19 cellular contexts compared by ENCODE assay signal in genomic region chr20:33015114-33015491, GRCh38. TPM values are rescaled to one million over a fixed set of nuclear protein-coding genes. Genes with fewer than 3 reads are reported as not detected.
DNase-seq lines count a peak whose midpoint lies in the region; ATAC-seq, FAIRE-seq and TF ChIP-seq lines count a peak whose summit lies in the region.
"Had no signal": no experiment of that assay in that cellular context is flagged by ENCODE, and none has a peak within 500 bp of the region (broad histone marks: within the 10 kb centered on the region; RNA-seq: fewer than 3 reads in every experiment).

No MANE protein-coding gene starts in this region.

- H4K20me1 ChIP-seq in HepG2 (ENCODE audit: insufficient read depth, low read length) (peaks cover 12% of the 10 kb centered on the region; the same call in 1 of the 2 replicates), H1 (replicated peaks in 1 of 2; ENCODE audit: control insufficient read depth in 1 of 2, insufficient read depth in 2 of 2, low read length in 2 of 2) (peaks cover 0 to 2% of the 10 kb centered on the region in 2 experiments)

- H4K91ac ChIP-seq in H1 (replicated peaks; ENCODE audit: insufficient read length, low read length) = no peak overlapping the region

- BruUV-seq in HepG2 (replicated peaks; lab: Mats Ljungman, UMichigan) = no TSS peak

- H3K56ac ChIP-seq in H1 (replicated peaks; ENCODE audit: insufficient read length, low read depth, low read length) = no peak overlapping the region

- TF ChIP-seq EP300 in HepG2 (IDR thresholded peaks at IDR 0.05; ENCODE audit: low read depth in 2 of 2, low read length in 2 of 2) (no peak), HepG2 (CRISPR knock-in tag; IDR thresholded peaks at IDR 0.05; ENCODE audit: borderline replicate concordance) (no peak), H1 (IDR thresholded peaks at IDR 0.05; ENCODE audit: borderline replicate concordance in 1 of 2, low read depth in 2 of 2, low read length in 2 of 2) (no peak)

- H3K27me3 ChIP-seq in HepG2 (ENCODE audit: control insufficient read depth in 1 of 2, insufficient read depth in 2 of 2, low read length in 2 of 2) (no peaks in the 10 kb centered on the region), right lobe of liver (no peaks in the 10 kb centered on the region), H1 (replicated peaks in 1 of 4; ENCODE audit: control insufficient read depth in 3 of 4, extremely low read depth in 1 of 4, insufficient read depth in 3 of 4, low read length in 3 of 4) (no peaks in the 10 kb centered on the region)

- TF ChIP-seq POLR2A in HepG2 (IDR thresholded peaks at IDR 0.05; ENCODE audit: insufficient read depth in 1 of 2, low read depth in 2 of 2, low read length in 2 of 2) (no peak), right lobe of liver (IDR thresholded peaks at IDR 0.05) (no peak), H1 (IDR thresholded peaks at IDR 0.05; ENCODE audit: control extremely low read depth in 1 of 2, low read depth in 2 of 2, low read length in 2 of 2) (no peak)

- ATAC-seq in HepG2 = no peak
- no peak for ATAC-seq in right lobe of liver

- POLR2A ChIA-PET in HepG2 (lab: Yijun Ruan, JAX) (interaction anchor here (2.8 kb wide), 1 partner anchor 9 kb away, joined by 9 read pairs; no protein-coding TSS in a partner anchor), H1 (lab: Charles Lee; ENCODE audit: partially characterized antibody) (no interaction called here)

- no peak for TF ChIP-seq RAD21 in HepG2 (CRISPR knock-in tag; IDR thresholded peaks at IDR 0.05)
- no peak for TF ChIP-seq RAD21 in H1 (IDR thresholded peaks at IDR 0.05 in 1 of 2, conservative IDR thresholded peaks at IDR 0.05 in 1 of 2; ENCODE audit: low read depth in 2 of 2, low read length in 2 of 2)

- peaks cover 64 to 95% of the 10 kb centered on the region in 2 experiments for H3K36me3 ChIP-seq in HepG2 (replicated peaks in 1 of 2; ENCODE audit: control insufficient read depth in 1 of 2, insufficient read depth in 2 of 2, low read length in 2 of 2)
- H3K36me3 ChIP-seq in right lobe of liver = no peaks in the 10 kb centered on the region
- H3K36me3 ChIP-seq in H1 (ENCODE audit: control insufficient read depth in 2 of 4, insufficient read depth in 4 of 4, low read length in 3 of 4) = no peaks in the 10 kb centered on the region

- H3K4me3 Mint-ChIP-seq in neural crest cell = no peak overlapping the region

- 0 out of 2 replicates have a peak overlapping the region, but pooled peaks have one; percentile 50 for H2BK12ac ChIP-seq in H1 (ENCODE audit: low read depth, low read length)

- H2BK15ac ChIP-seq in H1 (ENCODE audit: low read length) = no peak overlapping the region

- H3K4me1 ChIP-seq in HepG2 (ENCODE audit: insufficient read depth, low read length) (peaks cover 32% of the 10 kb centered on the region), right lobe of liver (no peaks in the 10 kb centered on the region), H1 (replicated peaks in 1 of 4; ENCODE audit: control insufficient read depth in 3 of 4, insufficient read depth in 4 of 4, low read length in 3 of 4) (peaks cover 0 to 11% (median 0%) of the 10 kb centered on the region in 4 experiments; a peak in 1 of 7 replicates)
- H3K4me1 ChIP-seq: Caco-2 had no signal

- H3K4ac ChIP-seq in H1 (replicated peaks; ENCODE audit: insufficient read length, low read depth, low read length) = no peak overlapping the region

- H2AK5ac ChIP-seq in H1 (ENCODE audit: low read depth, low read length) = no peak overlapping the region

- no peaks in the 10 kb centered on the region for H3K36me3 Mint-ChIP-seq in neural crest cell (ENCODE audit: low read depth)
- H3K36me3 Mint-ChIP-seq: CD8-positive, alpha-beta memory T cell had no signal

- CTCF ChIA-PET in HepG2 (lab: Yijun Ruan, JAX; ENCODE audit: low intra/inter-chr PET ratio, low total read pairs) (no interaction called here), H1 (lab: Charles Lee; ENCODE audit: partially characterized antibody) (interaction anchor here (1.3 to 11.8 kb wide), 6 partner anchors 7 to 113 kb away, joined by 3 to 86 read pairs (median 5); partner anchors contain the start of genes BPIFB2 and SUN5)

- no peak overlapping the region for H2BK20ac ChIP-seq in H1 (ENCODE audit: low read length)

- H3K27ac ChIP-seq in HepG2 (ENCODE audit: extremely low read length, insufficient read depth, low read length) (no peak overlapping the region), right lobe of liver (no peak overlapping the region), H1 (ENCODE audit: low read depth, low read length) (no peak overlapping the region)
- H3K27ac ChIP-seq: 22Rv1 had no signal

- H3K4me3 ChIP-seq in HepG2 (replicated peaks in 1 of 3; ENCODE audit: insufficient read depth in 1 of 3, low read depth in 2 of 3, low read length in 3 of 3) (no peak overlapping the region), right lobe of liver (no peak overlapping the region), H1 (ENCODE audit: extremely low read depth in 1 of 4, insufficient read depth in 2 of 4, low read depth in 3 of 4, low read length in 4 of 4) (no peak overlapping the region)

- FAIRE-seq in HepG2 (lab: Jason Lieb, UNC) = no peak
- FAIRE-seq in H1 (lab: Jason Lieb, UNC) = no peak
- FAIRE-seq: GM12892, GM19239 had no signal

- H3K23ac ChIP-seq in H1 (ENCODE audit: insufficient read length) = no peak overlapping the region

- H3K9me3 ChIP-seq in HepG2 (ENCODE audit: low read length) (no peaks in the 10 kb centered on the region), right lobe of liver (no peaks in the 10 kb centered on the region), H1 (ENCODE audit: insufficient read depth in 2 of 2, low read depth in 1 of 2, low read length in 1 of 2) (no peaks in the 10 kb centered on the region)
- H3K9me3 ChIP-seq: Caco-2 had no signal

- no peak overlapping the region for H4K8ac ChIP-seq in H1 (ENCODE audit: extremely low read depth, insufficient read depth, low read length)

- WGBS in HepG2 (ENCODE audit: low lambda C conversion rate) = 97% methylated on average over 10 of the region's 10 CpGs
- WGBS in right lobe of liver (ENCODE audit: insufficient coverage, low coverage, low lambda C conversion rate, missing lambda C conversion rate) = 67% methylated on average over 4 of the region's 10 CpGs
- 90% methylated on average over 10 of the region's 10 CpGs; no CpG with 5 or more reads in 1 of the 2 experiments for whole genome bisulfite sequencing in H1 (ENCODE audit: extremely low coverage in 1 of 2, insufficient coverage in 1 of 2, insufficient read length in 1 of 2, insufficient replicate concordance in 2 of 2, low coverage in 1 of 2, low lambda C conversion rate in 2 of 2, missing lambda C conversion rate in 1 of 2), 2 experiments

- in situ Hi-C loops in HepG2 (cut with HindIII; ENCODE audit: extremely low pct_ligation_motif_present, low pct_unique_long_range_greater_than_20kb) = no loop called here

- no peak overlapping the region for H2BK120ac ChIP-seq in H1 (replicated peaks; ENCODE audit: low read depth, low read length)

- DNase-seq in HepG2 (ENCODE audit: low spot score) (no peak), right lobe of liver (no peak), H1 (ENCODE audit: low read depth in 1 of 2, low spot score in 2 of 2) (no peak), neural crest cell (ENCODE audit: low read depth, low spot score) (no peak), cerebellar nuclear complex (lab: John Stamatoyannopoulos, UW) (no peak), NOMO-1 (lab: John Stamatoyannopoulos, UW; ENCODE audit: unreplicated experiment in 2 of 2) (no peak), RKO (ENCODE audit: low spot score) (no peak), NCI-H2029 (lab: John Stamatoyannopoulos, UW) (no peak)
- DNase-seq: Caco-2; CD8-positive, alpha-beta memory T cell; DND-41; GDM1 had no signal

- H3K79me2 ChIP-seq in HepG2 (ENCODE audit: insufficient read depth, low read length) (peaks cover 10% of the 10 kb centered on the region), H1 (ENCODE audit: control insufficient read depth in 1 of 2, insufficient read depth in 2 of 2, low read length in 2 of 2) (no peaks in the 10 kb centered on the region)

- no peak overlapping the region for H3K9ac ChIP-seq in HepG2 (ENCODE audit: insufficient read depth, low read depth, low read length)
- H3K9ac ChIP-seq in H1 (replicated peaks in 1 of 4; ENCODE audit: extremely low read depth in 1 of 4, low read depth in 3 of 4, low read length in 3 of 4) = no peak overlapping the region

- H3K79me1 ChIP-seq in H1 (ENCODE audit: low read depth, low read length) = no peaks in the 10 kb centered on the region

- H3K4me2 ChIP-seq in HepG2 (ENCODE audit: low read depth, low read length) (no peak overlapping the region), H1 (ENCODE audit: insufficient read depth in 1 of 2, low read depth in 2 of 2, low read length in 2 of 2) (no peak overlapping the region)

- no peaks in the 10 kb centered on the region for H3K9me3 Mint-ChIP-seq in neural crest cell
- H3K9me3 Mint-ChIP-seq: CD8-positive, alpha-beta memory T cell had no signal

- H2AFZ ChIP-seq in HepG2 (ENCODE audit: low read length) (no peak overlapping the region), H1 (ENCODE audit: low read length) (no peak overlapping the region)

- H2BK5ac ChIP-seq in H1 (ENCODE audit: low read depth, low read length) = no peak overlapping the region

- H3K27ac Mint-ChIP-seq in neural crest cell (ENCODE audit: unreplicated experiment) = peak overlapping the region; percentile 3

- H3K18ac ChIP-seq in H1 (ENCODE audit: extremely low read depth, low read length) = no peak overlapping the region

- peaks cover 8% of the 10 kb centered on the region for H3K4me1 Mint-ChIP-seq in neural crest cell

- H3K23me2 ChIP-seq in H1 (ENCODE audit: low read depth, low read length) = no peaks in the 10 kb centered on the region

- no peak overlapping the region for H3K14ac ChIP-seq in H1 (ENCODE audit: insufficient read length)

- intact Hi-C loops in HepG2 (cut with micrococcal nuclease; ENCODE audit: unreplicated experiment) = no loop called here
- intact Hi-C loops in right lobe of liver (cut with DNase I) = no loop called here

- no peak overlapping the region for H4K5ac ChIP-seq in H1 (ENCODE audit: insufficient read length, low read depth, low read length)

- peaks cover 2% of the 10 kb centered on the region for H3K27me3 Mint-ChIP-seq in neural crest cell (ENCODE audit: low read depth)

- no peak for TF ChIP-seq CTCF in HepG2 (CRISPR knock-in tag; IDR thresholded peaks at IDR 0.05)
- TF ChIP-seq CTCF in right lobe of liver (IDR thresholded peaks at IDR 0.05) = no peak
- no peak for TF ChIP-seq CTCF in H1 (IDR thresholded peaks at IDR 0.05; ENCODE audit: control extremely low read depth in 1 of 3, insufficient read depth in 1 of 3, low read depth in 1 of 3, low read length in 3 of 3)
- no peak for TF ChIP-seq CTCF in neural crest cell (conservative IDR thresholded peaks at IDR 0.05)

RNA-seq across cellular contexts. Expression of gene BPIFB2, which starts 7.6 kb away (rescaled TPM):
- 27.4 and 54.5 TPM in 2 replicates for total RNA-seq in HepG2 (2016; rRNA removed; fragmentation: Illumina TruSeq; extraction: Trizol)
- total RNA-seq in HepG2 (2016; cell fraction: cytosol; rRNA removed; fragmentation: Illumina TruSeq; extraction: Trizol; ENCODE audit: low read depth) = 7.1 and 9.6 TPM in 2 replicates
- total RNA-seq in HepG2 (2016; cell fraction: insoluble cytoplasmic fraction; rRNA removed; fragmentation: Illumina TruSeq; extraction: Trizol) = 23.9 and 58.5 TPM in 2 replicates
- 14.4 and 19.0 TPM in 2 replicates for total RNA-seq in HepG2 (2016; cell fraction: membrane; rRNA removed; fragmentation: Illumina TruSeq; extraction: Trizol)
- total RNA-seq in HepG2 (2016; cell fraction: nucleus; rRNA removed; fragmentation: Illumina TruSeq; extraction: Trizol) = 67.6 and 73.6 TPM in 2 replicates
- polyA plus RNA-seq in HepG2 (2011; rRNA removed) = 902 and 1,439 TPM in 2 replicates
- 445 and 477 TPM in 2 replicates for polyA plus RNA-seq in HepG2 (2011; cell fraction: cytosol; rRNA removed)
- 3,378 and 3,757 TPM in 2 replicates for polyA plus RNA-seq in HepG2 (2011; cell fraction: nucleus; rRNA removed)
- polyA plus RNA-seq in HepG2 (2012) = 748 and 877 TPM in 2 replicates
- polyA plus RNA-seq in HepG2 (2016; cell fraction: cytosol; fragmentation: Illumina TruSeq; extraction: Trizol; ENCODE audit: low read depth) = 16.7 and 20.1 TPM in 2 replicates
- polyA plus RNA-seq in HepG2 (2016; cell fraction: insoluble cytoplasmic fraction; fragmentation: Illumina TruSeq; extraction: Trizol; ENCODE audit: low read depth) = 40.9 and 50.4 TPM in 2 replicates
- 25.2 and 26.1 TPM in 2 replicates for polyA plus RNA-seq in HepG2 (2016; cell fraction: membrane; fragmentation: Illumina TruSeq; extraction: Trizol; ENCODE audit: low read depth)
- 205 and 206 TPM in 2 replicates for polyA plus RNA-seq in HepG2 (2016; cell fraction: nucleus; fragmentation: Illumina TruSeq; extraction: Trizol; ENCODE audit: insufficient read depth, low read depth)
- polyA minus RNA-seq in HepG2 (2011; rRNA and poly(A)+ RNA removed; ENCODE audit: low replicate concordance) = 0.19 and 1,018 TPM in 2 replicates
- 235 and 377 TPM in 2 replicates for polyA minus RNA-seq in HepG2 (2011; cell fraction: cytosol; rRNA and poly(A)+ RNA removed)
- polyA minus RNA-seq in HepG2 (2011; cell fraction: nucleus; rRNA and poly(A)+ RNA removed) = 642 and 673 TPM in 2 replicates
- total RNA-seq in right lobe of liver = under 1 TPM in 1 of 6 experiments, not detected in 5; 0.12 TPM
- not detected in 2 replicates for total RNA-seq in H1 (2021; fragmentation: NEBNext Ultra II Directional; extraction: Animal tissue kit (Norgen Biotek cat#: 25700))
- not detected in 2 replicates for polyA plus RNA-seq in H1 (2011; rRNA removed)
- 0.62 TPM for polyA plus RNA-seq in H1 (2011; cell fraction: cytosol; rRNA removed)
- polyA plus RNA-seq in H1 (2011; cell fraction: nucleus; rRNA removed) = not detected
- not detected in 4 replicates for polyA plus RNA-seq in H1 (2012, experiment 1 of 2)
- polyA plus RNA-seq in H1 (2012, experiment 2 of 2) = 0.13 TPM
- polyA plus RNA-seq in H1 (2013, experiment 1 of 2) = not detected
- not detected for polyA plus RNA-seq in H1 (2013, experiment 2 of 2)
- 0.15 TPM in 1 of 2 replicates, not detected in the other for polyA minus RNA-seq in H1 (2011; rRNA and poly(A)+ RNA removed)
- polyA minus RNA-seq in H1 (2011; cell fraction: cytosol; rRNA and poly(A)+ RNA removed) = not detected
- not detected for polyA minus RNA-seq in H1 (2011; cell fraction: nucleus; rRNA and poly(A)+ RNA removed)
- not detected in 2 replicates for total RNA-seq in neural crest cell
- total RNA-seq: A673; Caco-2; CD8-positive, alpha-beta memory T cell; H7; HT1080 had no signal
- polyA plus RNA-seq: BJ; CD8-positive, alpha-beta memory T cell had no signal

RNA-seq across cellular contexts. Expression of gene SUN5, which starts 10.9 kb away (rescaled TPM):
- total RNA-seq in HepG2 (2016; rRNA removed; fragmentation: Illumina TruSeq; extraction: Trizol) (not detected in 2 replicates), right lobe of liver (not detected), neural crest cell (not detected in 2 replicates)
- not detected in 2 replicates for total RNA-seq in HepG2 (2016; cell fraction: cytosol; rRNA removed; fragmentation: Illumina TruSeq; extraction: Trizol; ENCODE audit: low read depth)
- total RNA-seq in HepG2 (2016; cell fraction: insoluble cytoplasmic fraction; rRNA removed; fragmentation: Illumina TruSeq; extraction: Trizol) = not detected in 2 replicates
- total RNA-seq in HepG2 (2016; cell fraction: membrane; rRNA removed; fragmentation: Illumina TruSeq; extraction: Trizol) = not detected in 2 replicates
- total RNA-seq in HepG2 (2016; cell fraction: nucleus; rRNA removed; fragmentation: Illumina TruSeq; extraction: Trizol) = not detected in 2 replicates
- polyA plus RNA-seq in HepG2 (2011; rRNA removed) (not detected in 2 replicates), H1 (2011; rRNA removed) (not detected in 2 replicates)
- polyA plus RNA-seq in HepG2 (2011; cell fraction: cytosol; rRNA removed) = not detected in 2 replicates
- polyA plus RNA-seq in HepG2 (2011; cell fraction: nucleus; rRNA removed) = not detected in 2 replicates
- not detected in 2 replicates for polyA plus RNA-seq in HepG2 (2012)
- polyA plus RNA-seq in HepG2 (2016; cell fraction: cytosol; fragmentation: Illumina TruSeq; extraction: Trizol; ENCODE audit: low read depth) = not detected in 2 replicates
- polyA plus RNA-seq in HepG2 (2016; cell fraction: insoluble cytoplasmic fraction; fragmentation: Illumina TruSeq; extraction: Trizol; ENCODE audit: low read depth) = not detected in 2 replicates
- not detected in 2 replicates for polyA plus RNA-seq in HepG2 (2016; cell fraction: membrane; fragmentation: Illumina TruSeq; extraction: Trizol; ENCODE audit: low read depth)
- polyA plus RNA-seq in HepG2 (2016; cell fraction: nucleus; fragmentation: Illumina TruSeq; extraction: Trizol; ENCODE audit: insufficient read depth, low read depth) = not detected in 2 replicates
- not detected in 2 replicates for polyA minus RNA-seq in HepG2 (2011; rRNA and poly(A)+ RNA removed; ENCODE audit: low replicate concordance)
- polyA minus RNA-seq in HepG2 (2011; cell fraction: cytosol; rRNA and poly(A)+ RNA removed) = not detected in 2 replicates
- not detected in 2 replicates for polyA minus RNA-seq in HepG2 (2011; cell fraction: nucleus; rRNA and poly(A)+ RNA removed)
- total RNA-seq in H1 (2021; fragmentation: NEBNext Ultra II Directional; extraction: Animal tissue kit (Norgen Biotek cat#: 25700)) = not detected in 2 replicates
- polyA plus RNA-seq in H1 (2011; cell fraction: cytosol; rRNA removed) = not detected
- not detected for polyA plus RNA-seq in H1 (2011; cell fraction: nucleus; rRNA removed)
- not detected in 4 replicates for polyA plus RNA-seq in H1 (2012, experiment 1 of 2)
- polyA plus RNA-seq in H1 (2012, experiment 2 of 2) = not detected
- polyA plus RNA-seq in H1 (2013, experiment 1 of 2) = not detected
- not detected for polyA plus RNA-seq in H1 (2013, experiment 2 of 2)
- not detected in 2 replicates for polyA minus RNA-seq in H1 (2011; rRNA and poly(A)+ RNA removed)
- polyA minus RNA-seq in H1 (2011; cell fraction: cytosol; rRNA and poly(A)+ RNA removed) = not detected
- polyA minus RNA-seq in H1 (2011; cell fraction: nucleus; rRNA and poly(A)+ RNA removed) = not detected
- total RNA-seq: A673; Caco-2; CD8-positive, alpha-beta memory T cell; H7; HT1080 had no signal
- polyA plus RNA-seq: BJ; CD8-positive, alpha-beta memory T cell had no signal

RNA-seq across cellular contexts. Expression of gene BPIFB6, which starts 16.3 kb away (rescaled TPM):
- 0.13 TPM in 1 of 2 replicates, not detected in the other for total RNA-seq in HepG2 (2016; rRNA removed; fragmentation: Illumina TruSeq; extraction: Trizol)
- total RNA-seq in HepG2 (2016; cell fraction: cytosol; rRNA removed; fragmentation: Illumina TruSeq; extraction: Trizol; ENCODE audit: low read depth) = not detected in 2 replicates
- total RNA-seq in HepG2 (2016; cell fraction: insoluble cytoplasmic fraction; rRNA removed; fragmentation: Illumina TruSeq; extraction: Trizol) = not detected in 2 replicates
- total RNA-seq in HepG2 (2016; cell fraction: membrane; rRNA removed; fragmentation: Illumina TruSeq; extraction: Trizol) = not detected in 2 replicates
- 0.28 TPM in 1 of 2 replicates, not detected in the other for total RNA-seq in HepG2 (2016; cell fraction: nucleus; rRNA removed; fragmentation: Illumina TruSeq; extraction: Trizol)
- 1.7 and 3.1 TPM in 2 replicates for polyA plus RNA-seq in HepG2 (2011; rRNA removed)
- polyA plus RNA-seq in HepG2 (2011; cell fraction: cytosol; rRNA removed) = 0.36 and 0.92 TPM in 2 replicates
- 16.0 and 30.7 TPM in 2 replicates for polyA plus RNA-seq in HepG2 (2011; cell fraction: nucleus; rRNA removed)
- 1.9 and 4.7 TPM in 2 replicates for polyA plus RNA-seq in HepG2 (2012)
- polyA plus RNA-seq in HepG2 (2016; cell fraction: cytosol; fragmentation: Illumina TruSeq; extraction: Trizol; ENCODE audit: low read depth) = not detected in 2 replicates
- not detected in 2 replicates for polyA plus RNA-seq in HepG2 (2016; cell fraction: insoluble cytoplasmic fraction; fragmentation: Illumina TruSeq; extraction: Trizol; ENCODE audit: low read depth)
- polyA plus RNA-seq in HepG2 (2016; cell fraction: membrane; fragmentation: Illumina TruSeq; extraction: Trizol; ENCODE audit: low read depth) = not detected in 2 replicates
- polyA plus RNA-seq in HepG2 (2016; cell fraction: nucleus; fragmentation: Illumina TruSeq; extraction: Trizol; ENCODE audit: insufficient read depth, low read depth) = 0.32 TPM in 1 of 2 replicates, not detected in the other
- polyA minus RNA-seq in HepG2 (2011; rRNA and poly(A)+ RNA removed; ENCODE audit: low replicate concordance) = 2.3 TPM in 1 of 2 replicates, not detected in the other
- not detected in 2 replicates for polyA minus RNA-seq in HepG2 (2011; cell fraction: cytosol; rRNA and poly(A)+ RNA removed)
- 2.2 and 2.5 TPM in 2 replicates for polyA minus RNA-seq in HepG2 (2011; cell fraction: nucleus; rRNA and poly(A)+ RNA removed)
- total RNA-seq in right lobe of liver = not detected
- not detected in 2 replicates for total RNA-seq in H1 (2021; fragmentation: NEBNext Ultra II Directional; extraction: Animal tissue kit (Norgen Biotek cat#: 25700))
- not detected in 2 replicates for polyA plus RNA-seq in H1 (2011; rRNA removed)
- not detected for polyA plus RNA-seq in H1 (2011; cell fraction: cytosol; rRNA removed)
- polyA plus RNA-seq in H1 (2011; cell fraction: nucleus; rRNA removed) = not detected
- not detected in 4 replicates for polyA plus RNA-seq in H1 (2012, experiment 1 of 2)
- polyA plus RNA-seq in H1 (2012, experiment 2 of 2) = not detected
- not detected for polyA plus RNA-seq in H1 (2013, experiment 1 of 2)
- not detected for polyA plus RNA-seq in H1 (2013, experiment 2 of 2)
- not detected in 2 replicates for polyA minus RNA-seq in H1 (2011; rRNA and poly(A)+ RNA removed)
- not detected for polyA minus RNA-seq in H1 (2011; cell fraction: cytosol; rRNA and poly(A)+ RNA removed)
- polyA minus RNA-seq in H1 (2011; cell fraction: nucleus; rRNA and poly(A)+ RNA removed) = not detected
- total RNA-seq in neural crest cell = not detected in 2 replicates
- total RNA-seq: A673; Caco-2; CD8-positive, alpha-beta memory T cell; H7; HT1080 had no signal
- polyA plus RNA-seq: BJ; CD8-positive, alpha-beta memory T cell had no signal

RNA-seq across cellular contexts. Expression of gene BPIFB3, which starts 38.6 kb away (rescaled TPM):
- total RNA-seq in HepG2 (2016; rRNA removed; fragmentation: Illumina TruSeq; extraction: Trizol) (not detected in 2 replicates), right lobe of liver (not detected), neural crest cell (not detected in 2 replicates)
- not detected in 2 replicates for total RNA-seq in HepG2 (2016; cell fraction: cytosol; rRNA removed; fragmentation: Illumina TruSeq; extraction: Trizol; ENCODE audit: low read depth)
- not detected in 2 replicates for total RNA-seq in HepG2 (2016; cell fraction: insoluble cytoplasmic fraction; rRNA removed; fragmentation: Illumina TruSeq; extraction: Trizol)
- not detected in 2 replicates for total RNA-seq in HepG2 (2016; cell fraction: membrane; rRNA removed; fragmentation: Illumina TruSeq; extraction: Trizol)
- total RNA-seq in HepG2 (2016; cell fraction: nucleus; rRNA removed; fragmentation: Illumina TruSeq; extraction: Trizol) = not detected in 2 replicates
- polyA plus RNA-seq in HepG2 (2011; rRNA removed) (0.09 TPM in 1 of 2 replicates, not detected in the other), H1 (2011; rRNA removed) (0.16 TPM in 1 of 2 replicates, not detected in the other)
- polyA plus RNA-seq in HepG2 (2011; cell fraction: cytosol; rRNA removed) = not detected in 2 replicates
- 0.21 TPM in 1 of 2 replicates, not detected in the other for polyA plus RNA-seq in HepG2 (2011; cell fraction: nucleus; rRNA removed)
- not detected in 2 replicates for polyA plus RNA-seq in HepG2 (2012)
- not detected in 2 replicates for polyA plus RNA-seq in HepG2 (2016; cell fraction: cytosol; fragmentation: Illumina TruSeq; extraction: Trizol; ENCODE audit: low read depth)
- polyA plus RNA-seq in HepG2 (2016; cell fraction: insoluble cytoplasmic fraction; fragmentation: Illumina TruSeq; extraction: Trizol; ENCODE audit: low read depth) = not detected in 2 replicates
- not detected in 2 replicates for polyA plus RNA-seq in HepG2 (2016; cell fraction: membrane; fragmentation: Illumina TruSeq; extraction: Trizol; ENCODE audit: low read depth)
- polyA plus RNA-seq in HepG2 (2016; cell fraction: nucleus; fragmentation: Illumina TruSeq; extraction: Trizol; ENCODE audit: insufficient read depth, low read depth) = not detected in 2 replicates
- polyA minus RNA-seq in HepG2 (2011; rRNA and poly(A)+ RNA removed; ENCODE audit: low replicate concordance) = not detected in 2 replicates
- not detected in 2 replicates for polyA minus RNA-seq in HepG2 (2011; cell fraction: cytosol; rRNA and poly(A)+ RNA removed)
- not detected in 2 replicates for polyA minus RNA-seq in HepG2 (2011; cell fraction: nucleus; rRNA and poly(A)+ RNA removed)
- not detected in 2 replicates for total RNA-seq in H1 (2021; fragmentation: NEBNext Ultra II Directional; extraction: Animal tissue kit (Norgen Biotek cat#: 25700))
- not detected for polyA plus RNA-seq in H1 (2011; cell fraction: cytosol; rRNA removed)
- polyA plus RNA-seq in H1 (2011; cell fraction: nucleus; rRNA removed) = 0.31 TPM
- polyA plus RNA-seq in H1 (2012, experiment 1 of 2) = not detected in 4 replicates
- polyA plus RNA-seq in H1 (2012, experiment 2 of 2) = not detected
- not detected for polyA plus RNA-seq in H1 (2013, experiment 1 of 2)
- polyA plus RNA-seq in H1 (2013, experiment 2 of 2) = not detected
- polyA minus RNA-seq in H1 (2011; rRNA and poly(A)+ RNA removed) = not detected in 2 replicates
- polyA minus RNA-seq in H1 (2011; cell fraction: cytosol; rRNA and poly(A)+ RNA removed) = not detected
- not detected for polyA minus RNA-seq in H1 (2011; cell fraction: nucleus; rRNA and poly(A)+ RNA removed)
- total RNA-seq: A673; Caco-2; CD8-positive, alpha-beta memory T cell; H7; HT1080 had no signal
- polyA plus RNA-seq: BJ; CD8-positive, alpha-beta memory T cell had no signal
